Comparison of ENCODE assay signal across 8 cellular contexts in the genomic region with DNA sequence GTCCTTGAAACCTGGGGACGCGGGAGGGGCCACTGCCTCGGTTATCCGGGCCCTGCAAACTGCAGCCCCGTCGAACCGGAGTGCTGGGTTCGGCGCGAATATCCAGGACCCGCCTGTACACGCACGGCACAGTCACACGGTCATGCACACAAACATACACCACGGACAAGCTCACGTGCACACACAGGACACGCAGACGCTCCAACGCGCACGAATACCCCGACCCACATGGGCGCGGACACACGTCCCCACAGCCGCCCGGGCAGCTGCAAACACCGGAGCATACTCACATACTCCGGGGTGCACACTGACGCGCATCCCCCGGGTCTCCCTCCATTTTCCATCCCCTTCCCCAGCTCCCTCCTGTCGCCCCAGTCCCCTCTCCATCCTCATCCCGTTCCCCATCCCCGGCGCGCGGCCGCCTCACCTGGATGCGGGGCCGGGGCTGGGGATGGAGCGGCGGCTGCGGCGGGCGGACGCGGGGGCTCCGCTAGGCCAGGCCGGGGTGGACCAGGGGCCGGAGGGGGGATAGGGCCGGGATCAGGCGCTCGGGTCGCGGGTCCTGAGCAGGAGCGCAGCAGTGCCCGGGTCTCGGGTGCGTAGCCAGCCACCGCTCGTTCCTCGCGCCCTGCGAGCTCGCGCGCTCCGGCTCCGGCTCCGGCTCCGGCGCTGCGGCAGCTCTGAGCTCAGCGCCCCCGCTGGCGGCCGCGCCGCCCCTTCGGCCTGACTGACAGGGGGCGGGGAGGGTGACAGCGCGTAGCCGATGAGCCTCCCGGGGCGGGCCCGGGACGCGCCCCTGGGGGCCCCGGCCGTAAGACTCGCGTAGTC. TPM values are rescaled to one million over a fixed set of nuclear protein-coding genes. Genes with fewer than 3 reads are reported as not detected.
DNase-seq lines count a peak whose midpoint lies in the region; ATAC-seq and TF ChIP-seq lines count a peak whose summit lies in the region.

A gene with protein sequence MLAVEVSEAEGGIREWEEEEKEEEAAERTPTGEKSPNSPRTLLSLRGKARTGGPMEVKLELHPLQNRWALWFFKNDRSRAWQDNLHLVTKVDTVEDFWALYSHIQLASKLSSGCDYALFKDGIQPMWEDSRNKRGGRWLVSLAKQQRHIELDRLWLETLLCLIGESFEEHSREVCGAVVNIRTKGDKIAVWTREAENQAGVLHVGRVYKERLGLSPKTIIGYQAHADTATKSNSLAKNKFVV (plus strand): TSS at position 823 of the 828 bp plus-strand sequence. CDS start 12,113 bp downstream, outside the sequence.
A gene (minus strand): TSS at position 682 of the 828 bp plus-strand sequence. CDS start 880 bp downstream, outside the sequence.

- peak; percentile 49 for DNase-seq in NCI-H2107 (lab: John Stamatoyannopoulos, UW)
- no peak for DNase-seq in NCI-H2107 treated with DMSO at 0.1 percent for 48 hours (lab: John Stamatoyannopoulos, UW; ENCODE audit: unreplicated experiment)
- peak; percentile 75 for DNase-seq in WERI-Rb-1
- peak; percentile 87 for DNase-seq in endodermal cell
- peak; percentile 68 for DNase-seq in naive B cell

- H3K4me3 ChIP-seq in WERI-Rb-1 (ENCODE audit: low read depth, low read length) (peak within 1 kb of the TSS; percentile 50), endodermal cell (ENCODE audit: low read length) (peak within 1 kb of the TSS; percentile 74), thymus (ENCODE audit: low read length) (peak within 1 kb of the TSS; percentile 18)

- WGBS in endodermal cell (ENCODE audit: insufficient coverage in 1 of 2, insufficient read length in 1 of 2), 2 experiments, result 0 to 2% methylated on average over 31 to 94 of the region's 94 CpGs
- 2% methylated on average over 94 of the region's 94 CpGs for WGBS in thymus

- H3K27ac Mint-ChIP-seq in endodermal cell (no peak within 1 kb of the TSS), naive B cell (peak within 1 kb of the TSS in 5 of 6 donors; percentile 49 to 78 (median 63))

- H3K27me3 ChIP-seq in WERI-Rb-1 (ENCODE audit: insufficient read depth, low read depth, severe bottlenecking), result peaks cover 7% of the 10 kb centered on the region
- peaks cover 67% of the 10 kb centered on the region for H3K27me3 ChIP-seq in endodermal cell (ENCODE audit: control insufficient read depth, insufficient read depth, low read length, poor library complexity, severe bottlenecking)
- H3K27me3 ChIP-seq in thymus (ENCODE audit: control insufficient read depth, insufficient read depth), result peaks cover 48% of the 10 kb centered on the region

- H3K4me3 Mint-ChIP-seq in endodermal cell (peak within 1 kb of the TSS; percentile 46), naive B cell (peak within 1 kb of the TSS; percentile 72 to 93 (median 84))

- H3K4me1 ChIP-seq in endodermal cell (ENCODE audit: control insufficient read depth, insufficient read depth, low read length) (no peaks in the 10 kb centered on the region), thymus (ENCODE audit: control insufficient read depth, insufficient read depth, low read length) (no peaks in the 10 kb centered on the region)

- H3K36me3 ChIP-seq in WERI-Rb-1 (no peaks in the 10 kb centered on the region), endodermal cell (ENCODE audit: control insufficient read depth, insufficient read depth, low read length) (no peaks in the 10 kb centered on the region), thymus (ENCODE audit: control insufficient read depth, insufficient read depth) (no peaks in the 10 kb centered on the region)

- H3K9me3 Mint-ChIP-seq in endodermal cell, result no peaks in the 10 kb centered on the region
- peaks cover 0 to 2% (median 0%) of the 10 kb centered on the region in 7 donors for H3K9me3 Mint-ChIP-seq in naive B cell

- no peak for TF ChIP-seq CTCF in WERI-Rb-1 (IDR thresholded peaks at IDR 0.05; ENCODE audit: low read depth, low read length)
- TF ChIP-seq CTCF in endodermal cell (conservative IDR thresholded peaks at IDR 0.05), result no peak

- peaks cover 13% of the 10 kb centered on the region for H3K4me1 Mint-ChIP-seq in endodermal cell
- H3K4me1 Mint-ChIP-seq in naive B cell, result peaks cover 36 to 53% (median 52%) of the 10 kb centered on the region in 3 donors

- H3K27ac ChIP-seq in WERI-Rb-1, result no peak within 1 kb of the TSS
- H3K27ac ChIP-seq in endodermal cell (ENCODE audit: low read depth, low read length), result no peak within 1 kb of the TSS
- no peak within 1 kb of the TSS for H3K27ac ChIP-seq in thymus (ENCODE audit: low read depth)

- H3K9me3 ChIP-seq in WERI-Rb-1 (ENCODE audit: severe bottlenecking) (no peaks in the 10 kb centered on the region), endodermal cell (ENCODE audit: control insufficient read depth, low read length) (no peaks in the 10 kb centered on the region), thymus (ENCODE audit: control insufficient read depth) (no peaks in the 10 kb centered on the region)

- ATAC-seq in HG03432 (IDR thresholded peaks at IDR 0.05; ENCODE audit: unreplicated experiment) (peak; percentile 90), naive B cell (ENCODE audit: low read depth in 2 of 2) (peak; percentile 90 to 91), HG03342 (IDR thresholded peaks at IDR 0.05; ENCODE audit: unreplicated experiment) (no peak)

- no peak within 1 kb of the TSS for H3K9ac ChIP-seq in endodermal cell (ENCODE audit: extremely low read depth, low read length, poor library complexity, severe bottlenecking)

- peaks cover 85% of the 10 kb centered on the region for H3K27me3 Mint-ChIP-seq in endodermal cell (ENCODE audit: insufficient read depth)
- H3K27me3 Mint-ChIP-seq in naive B cell, result peaks cover 32 to 40% (median 33%) of the 10 kb centered on the region in 3 donors

- no peaks in the 10 kb centered on the region for H3K36me3 Mint-ChIP-seq in endodermal cell (ENCODE audit: low read depth)
- H3K36me3 Mint-ChIP-seq in naive B cell, result no peaks in the 10 kb centered on the region

RNA-seq across cellular contexts. Expression of the first gene that starts in this region (rescaled TPM):
- 1 to 10 TPM; 1.4 to 2.0 TPM for total RNA-seq in endodermal cell
- 0.82 TPM for polyA plus RNA-seq in endodermal cell (2013, experiment 1 of 2)
- not detected for polyA plus RNA-seq in endodermal cell (2013, experiment 2 of 2)
- not detected for polyA plus RNA-seq in naive B cell (ENCODE audit: low read depth in 6 of 6)
- polyA plus RNA-seq in thymus, result 0.05 TPM

RNA-seq across cellular contexts. Expression of the second gene that starts in this region (rescaled TPM):
- total RNA-seq in endodermal cell, result 1 to 10 TPM in 1 of 2 donors, under 1 TPM in 1; 0.22 to 1.8 TPM
- 0.25 TPM for polyA plus RNA-seq in endodermal cell (2013, experiment 1 of 2)
- 0.58 TPM for polyA plus RNA-seq in endodermal cell (2013, experiment 2 of 2)
- polyA plus RNA-seq in naive B cell (ENCODE audit: low read depth in 6 of 6) (1 to 10 TPM in 3 of 6 donors, under 1 TPM in 2, not detected in 1; 0.34 to 1.1 (median 1.0) TPM), thymus (0.21 TPM)

Comparison
In these comparisons a context has a peak if more than half of its experiments do, and no peak if none do; other contexts are left out.
1. H3K4me3 ChIP-seq: peak in every context shown above with its lines; median percentile 74 in endodermal cell; 50 in WERI-Rb-1; 18 in thymus.